ENCODE assay signal across 18 cellular contexts in the genomic region with DNA sequence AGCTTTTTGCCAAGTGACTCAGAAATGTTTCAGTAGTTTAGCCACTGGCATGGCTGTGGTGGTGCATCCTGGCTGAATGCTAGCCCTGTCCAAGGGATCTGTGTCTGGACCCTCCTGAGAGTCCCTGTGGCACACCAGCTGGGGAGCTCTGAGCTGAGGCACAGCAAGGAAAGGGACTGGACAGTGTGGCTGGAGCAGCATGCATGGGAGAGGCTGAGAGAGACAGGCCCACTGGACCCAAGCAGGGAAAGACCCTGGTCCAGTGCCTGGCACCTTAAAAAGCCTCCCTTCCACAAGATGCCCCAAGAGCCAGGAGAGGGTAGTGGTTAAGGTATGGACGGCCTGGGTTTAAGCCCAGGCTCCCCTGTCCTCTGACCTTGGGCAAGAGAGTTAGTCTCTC. TPM values are rescaled to one million over a fixed set of nuclear protein-coding genes. Genes with fewer than 3 reads are reported as not detected.
DNase-seq lines count a peak whose midpoint lies in the region; ATAC-seq and TF ChIP-seq lines count a peak whose summit lies in the region.
"Had no signal": no experiment of that assay in that cellular context is flagged by ENCODE, and none has a peak within 500 bp of the region (broad histone marks: within the 10 kb centered on the region; RNA-seq: fewer than 3 reads in every experiment).

No MANE protein-coding gene starts in this region.

- no peak for ATAC-seq in T-helper 17 cell
- ATAC-seq: A549; CD8-positive, alpha-beta T cell had no signal

- no peaks in the 10 kb centered on the region for H3K79me1 ChIP-seq in H9 (ENCODE audit: insufficient read depth, low read depth, low read length, poor library complexity, severe bottlenecking)

- H3T11ph ChIP-seq in H9 (ENCODE audit: low read length), result no peak overlapping the region

- no peak overlapping the region for H2BK5ac ChIP-seq in H9 (ENCODE audit: insufficient read length, low read length)

- no peak overlapping the region for H2BK20ac ChIP-seq in H9 (ENCODE audit: low read depth, low read length, poor library complexity, severe bottlenecking)

- no peaks in the 10 kb centered on the region; a peak in 1 of 5 replicates for H3K9me3 Mint-ChIP-seq in H9
- no peaks in the 10 kb centered on the region for H3K9me3 Mint-ChIP-seq in progenitor cell of endocrine pancreas (ENCODE audit: low read depth)
- H3K9me3 Mint-ChIP-seq in endothelial cell (ENCODE audit: unreplicated experiment), result peaks cover under 1% of the 10 kb centered on the region
- H3K9me3 Mint-ChIP-seq: CD4-positive, alpha-beta T cell; CD8-positive, alpha-beta T cell had no signal

- no peak overlapping the region for H3K9ac ChIP-seq in H9 (ENCODE audit: extremely low read depth, insufficient read length, low read length)
- H3K9ac ChIP-seq: BLaER1 treated with 17β-estradiol and CSF1 and Interleukin-3, amounts not matched to agents 10 nM and 100 nM had no signal

- no peak overlapping the region; the same call in 1 of the 2 replicates for H3K14ac ChIP-seq in H9 (ENCODE audit: insufficient read depth, low read length)

- H3K9me3 ChIP-seq in H9 (ENCODE audit: control insufficient read depth, low read depth, low read length), result no peaks in the 10 kb centered on the region
- no peaks in the 10 kb centered on the region for H3K9me3 ChIP-seq in T-helper 17 cell (ENCODE audit: control insufficient read depth, low read length, poor library complexity, severe bottlenecking)
- H3K9me3 ChIP-seq in osteoblast (ENCODE audit: low read depth, low read length), result no peaks in the 10 kb centered on the region
- H3K9me3 ChIP-seq: A549; BLaER1 treated with 17β-estradiol and CSF1 and Interleukin-3, amounts not matched to agents 10 nM and 100 nM; Caco-2 had no signal

- no peak overlapping the region for H3K4ac ChIP-seq in H9 (ENCODE audit: low read depth, low read length)

- H3K23ac ChIP-seq in H9 (ENCODE audit: insufficient read length, low read depth, low read length), result no peak overlapping the region

- H3K27me3 Mint-ChIP-seq in H9 (ENCODE audit: low read depth), result peaks cover 36% of the 10 kb centered on the region
- peaks cover 50% of the 10 kb centered on the region for H3K27me3 Mint-ChIP-seq in T-helper 17 cell
- peaks cover 40% of the 10 kb centered on the region for H3K27me3 Mint-ChIP-seq in progenitor cell of endocrine pancreas
- peaks cover 12% of the 10 kb centered on the region for H3K27me3 Mint-ChIP-seq in endothelial cell (ENCODE audit: unreplicated experiment)

- H4K8ac ChIP-seq in H9 (replicated peaks; ENCODE audit: insufficient read length, low read depth, low read length), result no peak overlapping the region

- H3K4me2 ChIP-seq in H9 (ENCODE audit: insufficient read depth, insufficient read length, low read length), result no peak overlapping the region
- H3K4me2 ChIP-seq in osteoblast (ENCODE audit: insufficient read depth, low read length), result no peak overlapping the region
- H3K4me2 ChIP-seq: A549; BLaER1 treated with 17β-estradiol and CSF1 and Interleukin-3, amounts not matched to agents 10 nM and 100 nM had no signal

- H3K79me2 ChIP-seq in H9 (ENCODE audit: insufficient read depth, low read length), result no peaks in the 10 kb centered on the region
- H3K79me2 ChIP-seq in osteoblast (ENCODE audit: insufficient read depth, low read length), result no peaks in the 10 kb centered on the region

- no peak overlapping the region for H2BK15ac ChIP-seq in H9 (ENCODE audit: low read depth, low read length)

- TF ChIP-seq CTCF in H9 (conservative IDR thresholded peaks at IDR 0.05) (no peak), osteoblast (IDR thresholded peaks at IDR 0.05; ENCODE audit: extremely low read depth, low read depth, low read length) (no peak), progenitor cell of endocrine pancreas (IDR thresholded peaks at IDR 0.05; ENCODE audit: unreplicated experiment) (no peak), endothelial cell (IDR thresholded peaks at IDR 0.05; ENCODE audit: unreplicated experiment) (no peak)

- no peaks in the 10 kb centered on the region for H3K36me3 ChIP-seq in osteoblast (ENCODE audit: insufficient read depth, low read length)
- H3K36me3 ChIP-seq: BLaER1 treated with 17β-estradiol and CSF1 and Interleukin-3, amounts not matched to agents 10 nM and 100 nM had no signal

- no peak overlapping the region for H3K4me3 ChIP-seq in osteoblast (ENCODE audit: insufficient read depth, low read length)
- H3K4me3 ChIP-seq: A549; BLaER1 treated with 17β-estradiol and CSF1 and Interleukin-3, amounts not matched to agents 10 nM and 100 nM had no signal

- H3K56ac ChIP-seq in H9 (ENCODE audit: insufficient read length, low read depth, low read length), result no peak overlapping the region

- H2AK5ac ChIP-seq in H9 (ENCODE audit: insufficient read length, low read length), result no peak overlapping the region

- WGBS in H9 (ENCODE audit: extremely low coverage, insufficient read length, low lambda C conversion rate), result no CpG with 5 or more reads among the region's 1 CpG

- H2BK120ac ChIP-seq in H9 (ENCODE audit: low read depth, low read length, poor library complexity, severe bottlenecking), result no peak overlapping the region

- H3K27me3 ChIP-seq in H9 (ENCODE audit: insufficient read depth, low read length) (no peaks in the 10 kb centered on the region), osteoblast (ENCODE audit: insufficient read depth, low read length) (no peaks in the 10 kb centered on the region)
- H3K27me3 ChIP-seq: BLaER1 treated with 17β-estradiol and CSF1 and Interleukin-3, amounts not matched to agents 10 nM and 100 nM had no signal

- no peak overlapping the region for H4K91ac ChIP-seq in H9 (ENCODE audit: insufficient read length, low read depth, low read length)

- H3K36me3 Mint-ChIP-seq in H9 (ENCODE audit: insufficient read depth in 1 of 3, low read depth in 3 of 3) (no peaks in the 10 kb centered on the region), T-helper 17 cell (ENCODE audit: low read depth) (peaks cover 9% of the 10 kb centered on the region), progenitor cell of endocrine pancreas (ENCODE audit: insufficient read depth) (no peaks in the 10 kb centered on the region), endothelial cell (ENCODE audit: low read depth, unreplicated experiment) (peaks cover 4% of the 10 kb centered on the region)
- H3K36me3 Mint-ChIP-seq: CD8-positive, alpha-beta T cell had no signal

- H3K4me1 ChIP-seq in H9 (ENCODE audit: insufficient read depth, low read length) (no peaks in the 10 kb centered on the region), osteoblast (ENCODE audit: insufficient read depth, low read length) (no peaks in the 10 kb centered on the region)
- H3K4me1 ChIP-seq: A549; BLaER1 treated with 17β-estradiol and CSF1 and Interleukin-3, amounts not matched to agents 10 nM and 100 nM; Caco-2 had no signal

- DNase-seq in H9 (no peak), T-helper 17 cell (no peak), osteoblast (ENCODE audit: insufficient read length, low spot score, missing footprints) (peak; percentile 62), progenitor cell of endocrine pancreas (ENCODE audit: low spot score, unreplicated experiment) (no peak), endothelial cell (ENCODE audit: low spot score) (no peak)
- DNase-seq: AML-193; Caco-2; Calu3; CD4-positive, alpha-beta T cell; CD8-positive, alpha-beta T cell; DMS79 treated with DMSO at 0.1 percent for 48 hours; GF-D8 had no signal

- H3K27ac ChIP-seq in H9 (ENCODE audit: insufficient read length, low read depth, low read length) (no peak overlapping the region), osteoblast (ENCODE audit: low read depth, low read length) (no peak overlapping the region)
- H3K27ac ChIP-seq: 22Rv1; A549; BLaER1 treated with 17β-estradiol and CSF1 and Interleukin-3, amounts not matched to agents 10 nM and 100 nM; C4-2B had no signal

- H3K27ac Mint-ChIP-seq in H9 (no peak overlapping the region), T-helper 17 cell (peak overlapping the region; percentile 32), progenitor cell of endocrine pancreas (no peak overlapping the region), endothelial cell (ENCODE audit: unreplicated experiment) (no peak overlapping the region)
- H3K27ac Mint-ChIP-seq: B cell; CD4-positive, alpha-beta T cell; CD8-positive, alpha-beta T cell had no signal

- H4K5ac ChIP-seq in H9 (ENCODE audit: insufficient read length, low read depth, low read length), result no peak overlapping the region

- H2BK12ac ChIP-seq in H9 (ENCODE audit: insufficient read length, low read depth, low read length), result no peak overlapping the region

- peak overlapping the region; percentile 47 for H3K18ac ChIP-seq in H9 (ENCODE audit: insufficient read length, low read depth, low read length)

- H2AFZ ChIP-seq in H9 (ENCODE audit: low read length), result no peak overlapping the region
- H2AFZ ChIP-seq in osteoblast (ENCODE audit: low read length), result no peak overlapping the region

- no peak overlapping the region for H3K4me3 Mint-ChIP-seq in H9
- H3K4me3 Mint-ChIP-seq in T-helper 17 cell, result no peak overlapping the region
- no peak overlapping the region for H3K4me3 Mint-ChIP-seq in progenitor cell of endocrine pancreas (ENCODE audit: low read depth)
- no peak overlapping the region for H3K4me3 Mint-ChIP-seq in endothelial cell (ENCODE audit: unreplicated experiment)
- H3K4me3 Mint-ChIP-seq: B cell; CD4-positive, alpha-beta T cell; CD8-positive, alpha-beta T cell had no signal

- no peaks in the 10 kb centered on the region for H3K23me2 ChIP-seq in H9 (ENCODE audit: insufficient read length, low read depth, low read length, poor library complexity, severe bottlenecking)

- H4K20me1 ChIP-seq in H9 (ENCODE audit: control insufficient read depth, insufficient read depth, insufficient read length), result no peaks in the 10 kb centered on the region
- no peaks in the 10 kb centered on the region for H4K20me1 ChIP-seq in osteoblast (ENCODE audit: insufficient read depth, low read length)

- H3K4me1 Mint-ChIP-seq in H9 (peaks cover 2 to 4% of the 10 kb centered on the region in 2 experiments; a peak in 3 of 4 replicates), T-helper 17 cell (peaks cover 12% of the 10 kb centered on the region), progenitor cell of endocrine pancreas (ENCODE audit: low read depth) (no peaks in the 10 kb centered on the region), endothelial cell (ENCODE audit: unreplicated experiment) (no peaks in the 10 kb centered on the region)
- H3K4me1 Mint-ChIP-seq: B cell had no signal

RNA-seq across cellular contexts. Expression of a gene that starts 35.3 kb away (rescaled TPM):
- total RNA-seq in H9 (2021) (18.9 and 23.4 TPM in 2 replicates), T-helper 17 cell (1 to 10 TPM; 6.5 to 9.4 TPM), osteoblast (2.4 and 4.0 TPM in 2 replicates), progenitor cell of endocrine pancreas (36.6 and 38.6 TPM in 2 replicates), endothelial cell (ENCODE audit: unreplicated experiment) (2.7 TPM)
- total RNA-seq: A172 had no signal
